12 cellular contexts compared by ENCODE assay signal in genomic region chr13:43268632-43269031, GRCh38.
DNase-seq lines count a peak whose midpoint lies in the region; TF ChIP-seq lines count a peak whose summit lies in the region.
"Had no signal": no experiment of that assay in that cellular context is flagged by ENCODE, and none has a peak within 500 bp of the region (broad histone marks: within the 10 kb centered on the region; RNA-seq: fewer than 3 reads in every experiment).

No MANE protein-coding gene starts in this region.

- H3K4me2 ChIP-seq in hepatocyte = peak overlapping the region; percentile 48

- peak overlapping the region; percentile 47 for H3K9ac ChIP-seq in adipocyte (ENCODE audit: low read length)

- H3K27me3 ChIP-seq in adipocyte (replicated peaks; ENCODE audit: control insufficient read depth, insufficient read depth, low read length) (no peaks in the 10 kb centered on the region), hepatocyte (no peaks in the 10 kb centered on the region), stomach (no peaks in the 10 kb centered on the region)

- TF ChIP-seq CTCF in hepatocyte (IDR thresholded peaks at IDR 0.05; ENCODE audit: poor library complexity) (no peak), stomach (IDR thresholded peaks at IDR 0.05) (no peak)

- WGBS in hepatocyte (ENCODE audit: low lambda C conversion rate, missing lambda C conversion rate) = 36% methylated on average over 2 of the region's 2 CpGs
- 22 to 47% (median 28%) methylated on average over 2 of the region's 2 CpGs for WGBS in stomach, 5 donors

- no peaks in the 10 kb centered on the region for H4K20me1 ChIP-seq in hepatocyte (ENCODE audit: insufficient read depth, poor library complexity, severe bottlenecking)

- intact Hi-C loops in stomach (cut with DNase I; ENCODE audit: low total_unique reads) = no loop called here

- no peaks in the 10 kb centered on the region for H3K79me2 ChIP-seq in hepatocyte

- H3K4me3 ChIP-seq in adipocyte (ENCODE audit: low read length) (peak overlapping the region; percentile 9), hepatocyte (no peak overlapping the region), stomach (no peak overlapping the region)

- no peak overlapping the region for H2AFZ ChIP-seq in hepatocyte

- no peaks in the 10 kb centered on the region for H3K36me3 ChIP-seq in adipocyte (ENCODE audit: control insufficient read depth, insufficient read depth, low read length, severe bottlenecking)
- H3K36me3 ChIP-seq in hepatocyte (replicated peaks; ENCODE audit: insufficient read depth, low read depth) = no peaks in the 10 kb centered on the region
- no peaks in the 10 kb centered on the region for H3K36me3 ChIP-seq in stomach

- no peak for TF ChIP-seq POLR2A in stomach (IDR thresholded peaks at IDR 0.05)

- peak; percentile 28 for DNase-seq in NCI-H1105 treated with DMSO at 0.1 percent for 48 hours (lab: John Stamatoyannopoulos, UW)
- no peak for DNase-seq in NCI-H1105 (lab: John Stamatoyannopoulos, UW)
- DNase-seq in adipocyte (ENCODE audit: low read depth) = peak; percentile 55
- DNase-seq in hepatocyte (ENCODE audit: low spot score) = no peak
- no peak for DNase-seq in stomach
- DNase-seq in MV-4-11 (lab: John Stamatoyannopoulos, UW) = no peak
- no peak for DNase-seq in COLO668 (lab: John Stamatoyannopoulos, UW; ENCODE audit: unreplicated experiment)
- no peak for DNase-seq in hypothalamus (lab: John Stamatoyannopoulos, UW)
- DNase-seq: activated T-cell treated with anti-CD3 and anti-CD28 coated beads, Interleukin-2, amount 50 U/mL, for 1 hour; NCI-H2081 treated with DMSO at 0.1 percent for 48 hours; nucleus accumbens had no signal

- H3K4me1 ChIP-seq in adipocyte (ENCODE audit: control insufficient read depth, insufficient read depth, low read length) (peaks cover 18% of the 10 kb centered on the region), hepatocyte (ENCODE audit: insufficient read depth) (peaks cover 29% of the 10 kb centered on the region), stomach (peaks cover 12 to 30% (median 21%) of the 10 kb centered on the region in 4 donors)

- no peak for TF ChIP-seq EP300 in stomach (IDR thresholded peaks at IDR 0.05)

- H3K9me3 ChIP-seq in adipocyte (ENCODE audit: control insufficient read depth, low read length) = no peaks in the 10 kb centered on the region
- H3K9me3 ChIP-seq in hepatocyte (ENCODE audit: low read depth) = no peaks in the 10 kb centered on the region
- H3K9me3 ChIP-seq in stomach = no peaks in the 10 kb centered on the region

- no peaks in the 10 kb centered on the region for H3K9me2 ChIP-seq in hepatocyte (replicated peaks; ENCODE audit: insufficient read depth)

- peak overlapping the region; percentile 72 for H3K27ac ChIP-seq in hepatocyte
- H3K27ac ChIP-seq in stomach = peak overlapping the region; percentile 13 to 61 (median 52)
- H3K27ac ChIP-seq: 22Rv1 had no signal

Comparison
In these comparisons a context has a peak if more than half of its experiments do, and no peak if none do; other contexts are left out.
1. DNase-seq: peak in NCI-H1105 treated with DMSO at 0.1 percent for 48 hours (single experiment) and adipocyte (single experiment); none in NCI-H1105 (single experiment), hepatocyte (single experiment), stomach (single experiment), MV-4-11 (single experiment), COLO668 (single experiment) and hypothalamus (0 of 51).